Comparison of ENCODE assay signal across 12 cellular contexts in genomic region chr1:198876371-198876871, GRCh38.
DNase-seq lines count a peak whose midpoint lies in the region; ATAC-seq and TF ChIP-seq lines count a peak whose summit lies in the region.
"Had no signal": no experiment of that assay in that cellular context is flagged by ENCODE, and none has a peak within 500 bp of the region (broad histone marks: within the 10 kb centered on the region; RNA-seq: fewer than 3 reads in every experiment).

No MANE protein-coding gene starts in this region.

- no peak for ATAC-seq in GM18861 (IDR thresholded peaks at IDR 0.05; ENCODE audit: unreplicated experiment)
- ATAC-seq: GM12878, HCT116 had no signal

- DNase-seq in NCI-H1417 treated with DMSO at 0.1 percent for 48 hours (lab: John Stamatoyannopoulos, UW) (peak; percentile 84), astrocyte of the hippocampus (ENCODE audit: low read depth, low spot score) (peak; percentile 49), left kidney (ENCODE audit: low read depth, low spot score) (peak; percentile 82), thyroid gland (peak; percentile 23 to 36), DMS 273 (lab: John Stamatoyannopoulos, UW; ENCODE audit: unreplicated experiment) (no peak), GM03348 (ENCODE audit: low spot score) (no peak)
- DNase-seq: activated CD4-positive, alpha-beta T cell treated with anti-CD3 and anti-CD28 coated beads for 48 hours; activated effector memory CD4-positive, alpha-beta T cell treated with anti-CD3 and anti-CD28 coated beads, Interleukin-2, amount 50 U/mL, for 16 hours; left ventricle myocardium inferior had no signal

- no peaks in the 10 kb centered on the region for H3K9me3 ChIP-seq in thyroid gland

- TF ChIP-seq POLR2A in thyroid gland (IDR thresholded peaks at IDR 0.05): no peak

- no peaks in the 10 kb centered on the region for H3K36me3 ChIP-seq in thyroid gland
- H3K36me3 ChIP-seq: left ventricle myocardium inferior had no signal

- H3K4me1 ChIP-seq in thyroid gland: peaks cover 0 to 10% of the 10 kb centered on the region in 2 donors
- H3K4me1 ChIP-seq: left ventricle myocardium inferior had no signal

- peak overlapping the region in 2 of 3 donors; percentile 30 to 32 for H3K27ac ChIP-seq in thyroid gland
- H3K27ac ChIP-seq: left ventricle myocardium inferior had no signal

- intact Hi-C loops in thyroid gland (cut with DNase I): no loop called here

- no peaks in the 10 kb centered on the region for H3K27me3 ChIP-seq in thyroid gland

- WGBS in thyroid gland, 2 donors: 43 to 50% methylated on average over 10 of the region's 10 CpGs

- no peak for TF ChIP-seq CTCF in thyroid gland (IDR thresholded peaks at IDR 0.05)

- H3K4me3 ChIP-seq in thyroid gland (replicated peaks in 1 of 3): no peak overlapping the region
- H3K4me3 ChIP-seq: GM12878, left ventricle myocardium inferior had no signal

Comparison
In these comparisons a context has a peak if more than half of its experiments do, and no peak if none do; other contexts are left out.
1. DNase-seq: peak in NCI-H1417 treated with DMSO at 0.1 percent for 48 hours (single experiment), astrocyte of the hippocampus (single experiment), left kidney (single experiment) and thyroid gland (2 of 2); none in DMS 273 (single experiment) and GM03348 (single experiment).